Comparison of ENCODE assay signal across 15 cellular contexts in genomic region chr7:26178272-26178960, GRCh38. TPM values are rescaled to one million over a fixed set of nuclear protein-coding genes. Genes with fewer than 3 reads are reported as not detected.
A peak's percentile ranks its signal among the peaks of the same experiment; 100 is the strongest.
DNase-seq lines count a peak whose midpoint lies in the region; ATAC-seq and TF ChIP-seq lines count a peak whose summit lies in the region.
"Had no signal": no experiment of that assay in that cellular context is flagged by ENCODE, and none has a peak within 500 bp of the region (broad histone marks: within the 10 kb centered on the region; RNA-seq: fewer than 3 reads in every experiment).

No MANE protein-coding gene starts in this region.

- no peak overlapping the region for H3K27ac ChIP-seq in lower lobe of right lung
- no peak overlapping the region for H3K27ac ChIP-seq in upper lobe of right lung
- H3K27ac ChIP-seq: ascending aorta, WERI-Rb-1 had no signal

- DNase-seq in activated naive CD4-positive, alpha-beta T cell treated with anti-CD3 and anti-CD28 coated beads, Interleukin-2, amount 50 U/mL, for 16 hours, result no peak
- DNase-seq in activated T-helper 1 cell treated with anti-CD3 and anti-CD28 coated beads, Interleukin-12 subunit alpha, Interleukin-12 subunit beta, Interleukin-2, Interleukin-4 antibody, amounts not matched to agents 30 ng/mL and 10 ng/mL and 1 ng/mL, durations not matched to agents 14 hours and 24 hours and 36 hours (ENCODE audit: low spot score), result no peak
- DNase-seq in lower lobe of right lung, result no peak
- no peak for DNase-seq in upper lobe of right lung
- DNase-seq in NCI-H1092 (lab: John Stamatoyannopoulos, UW), result no peak
- no peak for DNase-seq in NCI-H1417 (lab: John Stamatoyannopoulos, UW)
- no peak for DNase-seq in GM03348 (ENCODE audit: low spot score)
- DNase-seq: activated gamma-delta T cell treated with Interleukin-2 at 50 U/mL for 16 hours, HCEC 1CT, NCI-H2029, SHP77 treated with DMSO at 0.1 percent for 48 hours, trophoblast cell, WERI-Rb-1 had no signal

- H3K27me3 ChIP-seq in lower lobe of right lung (ENCODE audit: low read depth), result no peaks in the 10 kb centered on the region
- H3K27me3 ChIP-seq in upper lobe of right lung, result no peaks in the 10 kb centered on the region
- H3K27me3 ChIP-seq: ascending aorta had no signal

- ATAC-seq in lower lobe of right lung (peak; percentile 1 to 31), upper lobe of right lung (peak; percentile 51)

- no peaks in the 10 kb centered on the region for H3K27me3 Mint-ChIP-seq in activated naive CD4-positive, alpha-beta T cell treated with anti-CD3 and anti-CD28 coated beads, Interleukin-2, amount 50 U/mL, for 24 hours
- no peaks in the 10 kb centered on the region for H3K27me3 Mint-ChIP-seq in activated T-helper 1 cell treated with anti-CD3 and anti-CD28 coated beads, Interleukin-12 subunit alpha, Interleukin-12 subunit beta, Interleukin-2, Interleukin-4 antibody, amounts not matched to agents 30 ng/mL and 10 ng/mL and 1 ng/mL, durations not matched to agents 14 hours and 24 hours and 36 hours (ENCODE audit: insufficient read depth)

- H3K9me3 ChIP-seq in lower lobe of right lung (no peaks in the 10 kb centered on the region), upper lobe of right lung (no peaks in the 10 kb centered on the region)
- H3K9me3 ChIP-seq: ascending aorta had no signal

- H3K4me3 ChIP-seq in lower lobe of right lung, result no peak overlapping the region
- no peak overlapping the region for H3K4me3 ChIP-seq in upper lobe of right lung
- H3K4me3 ChIP-seq: ascending aorta had no signal

- H3K4me3 Mint-ChIP-seq in activated naive CD4-positive, alpha-beta T cell treated with anti-CD3 and anti-CD28 coated beads, Interleukin-2, amount 50 U/mL, for 24 hours, result no peak overlapping the region
- H3K4me3 Mint-ChIP-seq in activated T-helper 1 cell treated with anti-CD3 and anti-CD28 coated beads, Interleukin-12 subunit alpha, Interleukin-12 subunit beta, Interleukin-2, Interleukin-4 antibody, amounts not matched to agents 30 ng/mL and 10 ng/mL and 1 ng/mL, durations not matched to agents 14 hours and 24 hours and 36 hours, result no peak overlapping the region

- H3K9me3 Mint-ChIP-seq in activated naive CD4-positive, alpha-beta T cell treated with anti-CD3 and anti-CD28 coated beads, Interleukin-2, amount 50 U/mL, for 24 hours, result no peaks in the 10 kb centered on the region
- no peaks in the 10 kb centered on the region for H3K9me3 Mint-ChIP-seq in activated T-helper 1 cell treated with anti-CD3 and anti-CD28 coated beads, Interleukin-12 subunit alpha, Interleukin-12 subunit beta, Interleukin-2, Interleukin-4 antibody, amounts not matched to agents 30 ng/mL and 10 ng/mL and 1 ng/mL, durations not matched to agents 14 hours and 24 hours and 36 hours

- no peaks in the 10 kb centered on the region for H3K36me3 ChIP-seq in lower lobe of right lung
- H3K36me3 ChIP-seq in upper lobe of right lung, result no peaks in the 10 kb centered on the region
- H3K36me3 ChIP-seq: ascending aorta, WERI-Rb-1 had no signal

- TF ChIP-seq CTCF in lower lobe of right lung (IDR thresholded peaks at IDR 0.05) (no peak), upper lobe of right lung (IDR thresholded peaks at IDR 0.05) (no peak)

- H3K36me3 Mint-ChIP-seq in activated naive CD4-positive, alpha-beta T cell treated with anti-CD3 and anti-CD28 coated beads, Interleukin-2, amount 50 U/mL, for 24 hours, result peaks cover 6% of the 10 kb centered on the region
- H3K36me3 Mint-ChIP-seq in activated T-helper 1 cell treated with anti-CD3 and anti-CD28 coated beads, Interleukin-12 subunit alpha, Interleukin-12 subunit beta, Interleukin-2, Interleukin-4 antibody, amounts not matched to agents 30 ng/mL and 10 ng/mL and 1 ng/mL, durations not matched to agents 14 hours and 24 hours and 36 hours (ENCODE audit: low read depth), result peaks cover 43% of the 10 kb centered on the region

- peaks cover 50% of the 10 kb centered on the region for H3K4me1 Mint-ChIP-seq in activated naive CD4-positive, alpha-beta T cell treated with anti-CD3 and anti-CD28 coated beads, Interleukin-2, amount 50 U/mL, for 24 hours
- peaks cover 41% of the 10 kb centered on the region for H3K4me1 Mint-ChIP-seq in activated T-helper 1 cell treated with anti-CD3 and anti-CD28 coated beads, Interleukin-12 subunit alpha, Interleukin-12 subunit beta, Interleukin-2, Interleukin-4 antibody, amounts not matched to agents 30 ng/mL and 10 ng/mL and 1 ng/mL, durations not matched to agents 14 hours and 24 hours and 36 hours (ENCODE audit: low read depth)

- peak overlapping the region; percentile 51 for H3K27ac Mint-ChIP-seq in activated naive CD4-positive, alpha-beta T cell treated with anti-CD3 and anti-CD28 coated beads, Interleukin-2, amount 50 U/mL, for 24 hours
- peak overlapping the region; percentile 34 for H3K27ac Mint-ChIP-seq in activated T-helper 1 cell treated with anti-CD3 and anti-CD28 coated beads, Interleukin-12 subunit alpha, Interleukin-12 subunit beta, Interleukin-2, Interleukin-4 antibody, amounts not matched to agents 30 ng/mL and 10 ng/mL and 1 ng/mL, durations not matched to agents 14 hours and 24 hours and 36 hours

- intact Hi-C loops in activated T-helper 1 cell treated with anti-CD3 and anti-CD28 coated beads, Interleukin-12 subunit alpha, Interleukin-12 subunit beta, Interleukin-2, Interleukin-4 antibody, amounts not matched to agents 30 ng/mL and 10 ng/mL and 1 ng/mL, durations not matched to agents 14 hours and 24 hours and 36 hours (cut with micrococcal nuclease), result no loop called here
- intact Hi-C loops in lower lobe of right lung (cut with DNase I) (no loop called here), upper lobe of right lung (cut with DNase I) (no loop called here)

- H3K4me1 ChIP-seq in lower lobe of right lung, result peaks cover 13% of the 10 kb centered on the region
- H3K4me1 ChIP-seq in upper lobe of right lung, result peaks cover 11% of the 10 kb centered on the region

RNA-seq across cellular contexts. Expression of gene HNRNPA2B1, which starts 22.1 kb away (rescaled TPM):
- 821 and 823 TPM in 2 replicates for total RNA-seq in activated T-helper 1 cell treated with anti-CD3 and anti-CD28 coated beads, Interleukin-12 subunit alpha, Interleukin-12 subunit beta, Interleukin-2, Interleukin-4 antibody, amounts not matched to agents 30 ng/mL and 10 ng/mL and 1 ng/mL, durations not matched to agents 14 hours and 24 hours and 36 hours
- total RNA-seq in lower lobe of right lung (368 TPM), upper lobe of right lung (343 TPM)

RNA-seq across cellular contexts. Expression of gene CBX3, which starts 23.1 kb away (rescaled TPM):
- total RNA-seq in activated T-helper 1 cell treated with anti-CD3 and anti-CD28 coated beads, Interleukin-12 subunit alpha, Interleukin-12 subunit beta, Interleukin-2, Interleukin-4 antibody, amounts not matched to agents 30 ng/mL and 10 ng/mL and 1 ng/mL, durations not matched to agents 14 hours and 24 hours and 36 hours, result 284 and 298 TPM in 2 replicates
- 94.3 TPM for total RNA-seq in lower lobe of right lung
- total RNA-seq in upper lobe of right lung, result 83.8 TPM

RNA-seq across cellular contexts. Expression of gene NFE2L3, which starts 26.4 kb away (rescaled TPM):
- 80.1 TPM in 2 replicates for total RNA-seq in activated T-helper 1 cell treated with anti-CD3 and anti-CD28 coated beads, Interleukin-12 subunit alpha, Interleukin-12 subunit beta, Interleukin-2, Interleukin-4 antibody, amounts not matched to agents 30 ng/mL and 10 ng/mL and 1 ng/mL, durations not matched to agents 14 hours and 24 hours and 36 hours
- 4.8 TPM for total RNA-seq in lower lobe of right lung
- total RNA-seq in upper lobe of right lung, result 4.1 TPM

Comparison
In these comparisons a context has a peak if more than half of its experiments do, and no peak if none do; other contexts are left out.
1. RNA of gene NFE2L3, which starts 26.4 kb away (total RNA-seq): 80.1 TPM in activated T-helper 1 cell treated with anti-CD3 and anti-CD28 coated beads, Interleukin-12 subunit alpha, Interleukin-12 subunit beta, Interleukin-2, Interleukin-4 antibody, amounts not matched to agents 30 ng/mL and 10 ng/mL and 1 ng/mL, durations not matched to agents 14 hours and 24 hours and 36 hours; 4.8 TPM in lower lobe of right lung (single experiment) and 4.1 TPM in upper lobe of right lung (single experiment); every median in the first group is over 10 times any median in the second.